1 cellular context compared by ENCODE assay signal in the genomic region with DNA sequence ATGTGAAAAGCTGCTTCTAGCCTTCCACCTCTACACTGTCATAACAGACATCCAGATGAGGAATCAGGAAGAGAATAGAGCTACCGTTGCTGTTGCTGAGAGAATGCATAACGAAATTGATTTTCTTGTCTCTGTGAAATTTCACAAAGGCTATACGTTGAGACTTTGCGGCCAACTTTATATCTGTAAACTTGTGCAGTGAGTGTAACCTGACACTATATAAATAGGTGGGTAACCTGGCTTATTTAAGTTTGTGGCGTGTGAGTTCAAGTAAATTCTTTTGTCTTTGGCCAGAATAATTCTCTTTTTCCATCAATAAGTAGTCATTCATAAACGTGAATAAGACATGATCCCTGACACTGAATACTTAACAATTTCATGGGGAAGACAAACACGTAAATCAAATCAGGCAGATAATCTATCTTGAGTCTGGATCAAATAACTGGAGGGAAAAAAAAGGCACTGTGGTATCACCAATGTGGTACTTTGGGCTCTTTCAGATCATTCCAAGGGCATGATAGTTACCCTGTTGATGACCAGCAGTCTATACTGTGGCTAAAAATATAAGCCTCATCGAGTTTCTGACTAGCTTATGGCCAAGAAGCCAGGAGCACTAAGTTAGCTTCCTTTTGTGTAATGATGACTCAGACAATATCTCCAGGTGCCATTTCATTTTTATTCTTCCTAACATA.
TF ChIP-seq lines count a peak whose summit lies in the region.

No MANE protein-coding gene starts in this region.

TF ChIP-seq in endothelial cell of umbilical vein, 7 proteins besides CTCF, POLR2A, EP300 and RAD21:
- TF ChIP-seq FOS (IDR thresholded peaks at IDR 0.05; ENCODE audit: borderline replicate concordance, insufficient read depth, low read length), result no peak
- TF ChIP-seq JUN (IDR thresholded peaks at IDR 0.05; ENCODE audit: borderline replicate concordance, insufficient read depth, insufficient read length, low read depth), result no peak
- TF ChIP-seq POLR2AphosphoS5 (IDR thresholded peaks at IDR 0.05; ENCODE audit: insufficient read depth, low read depth, low read length), result no peak
- no peak for TF ChIP-seq MAX (IDR thresholded peaks at IDR 0.05; ENCODE audit: insufficient read depth, insufficient read length)
- no peak for TF ChIP-seq GATA2 (IDR thresholded peaks at IDR 0.05; ENCODE audit: insufficient read depth, insufficient read length, low read depth, low read length)
- TF ChIP-seq MYC (IDR thresholded peaks at IDR 0.05; ENCODE audit: low read depth, low read length), result no peak
- TF ChIP-seq EZH2 (IDR thresholded peaks at IDR 0.05; ENCODE audit: borderline replicate concordance, low read depth, low read length, severe bottlenecking), result no peak
